Comparison of ENCODE assay signal across 20 cellular contexts in the genomic region with DNA sequence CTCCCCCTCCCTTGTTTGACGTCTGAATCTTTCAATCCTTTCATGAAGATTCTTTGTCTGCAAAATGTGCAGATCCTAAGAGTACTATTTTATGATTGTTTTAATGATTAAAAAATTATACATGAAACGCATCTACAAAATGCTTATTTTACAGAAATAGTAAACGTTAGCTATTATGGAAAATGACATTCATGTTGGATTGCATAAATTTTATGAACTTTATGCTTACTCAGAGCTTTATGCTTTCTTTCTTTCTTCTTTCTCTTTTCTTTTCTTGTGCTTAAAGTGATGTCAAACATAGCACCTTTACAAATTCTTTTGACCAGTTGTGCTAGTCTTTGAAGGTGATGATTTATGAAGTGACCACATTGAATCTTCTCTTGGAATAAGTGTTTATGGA.
DNase-seq lines count a peak whose midpoint lies in the region; ATAC-seq, FAIRE-seq and TF ChIP-seq lines count a peak whose summit lies in the region.
"Had no signal": no experiment of that assay in that cellular context is flagged by ENCODE, and none has a peak within 500 bp of the region (broad histone marks: within the 10 kb centered on the region; RNA-seq: fewer than 3 reads in every experiment).

No MANE protein-coding gene starts in this region.

- no peaks in the 10 kb centered on the region for H3K4me1 Mint-ChIP-seq in immature natural killer cell
- H3K4me1 Mint-ChIP-seq: B cell had no signal

- no peak overlapping the region for H3K4me2 ChIP-seq in HepG2 (ENCODE audit: low read depth, low read length)
- H3K4me2 ChIP-seq: A549; BLaER1 treated with 17β-estradiol and CSF1 and Interleukin-3, amounts not matched to agents 10 nM and 100 nM had no signal

- no peak overlapping the region for H3K4me3 Mint-ChIP-seq in immature natural killer cell
- H3K4me3 Mint-ChIP-seq: B cell; CD4-positive, alpha-beta T cell; CD8-positive, alpha-beta T cell had no signal

- no peak for ATAC-seq in HepG2
- ATAC-seq in right lobe of liver: no peak
- ATAC-seq: A549; CD8-positive, alpha-beta T cell; GM12878 had no signal

- H4K20me1 ChIP-seq in HepG2 (ENCODE audit: insufficient read depth, low read length): no peaks in the 10 kb centered on the region
- H4K20me1 ChIP-seq: BLaER1 treated with 17β-estradiol and CSF1 and Interleukin-3, amounts not matched to agents 10 nM and 100 nM had no signal

- in situ Hi-C loops in HepG2 (cut with HindIII; ENCODE audit: extremely low pct_ligation_motif_present, low pct_unique_long_range_greater_than_20kb): no loop called here

- 18% methylated on average over 3 of the region's 3 CpGs for WGBS in HepG2 (ENCODE audit: low lambda C conversion rate)
- 45% methylated on average over 3 of the region's 3 CpGs for WGBS in right lobe of liver (ENCODE audit: insufficient coverage, low coverage, low lambda C conversion rate, missing lambda C conversion rate)

- TF ChIP-seq POLR2A in HepG2 (IDR thresholded peaks at IDR 0.05; ENCODE audit: insufficient read depth in 1 of 2, low read depth in 2 of 2, low read length in 2 of 2) (no peak), right lobe of liver (IDR thresholded peaks at IDR 0.05) (no peak)

- BruUV-seq in HepG2 (replicated peaks; lab: Mats Ljungman, UMichigan): no TSS peak

- TF ChIP-seq CTCF in HepG2 (CRISPR knock-in tag; IDR thresholded peaks at IDR 0.05) (no peak), right lobe of liver (IDR thresholded peaks at IDR 0.05) (no peak)

- H3K27me3 Mint-ChIP-seq in immature natural killer cell (ENCODE audit: low read depth in 3 of 3): peaks cover 0 to 1% (median 0%) of the 10 kb centered on the region in 3 donors
- H3K27me3 Mint-ChIP-seq: B cell; CD4-positive, alpha-beta T cell had no signal

- no peaks in the 10 kb centered on the region for H3K36me3 Mint-ChIP-seq in immature natural killer cell
- H3K36me3 Mint-ChIP-seq: CD8-positive, alpha-beta T cell had no signal

- POLR2A ChIA-PET in HepG2 (lab: Yijun Ruan, JAX): no interaction called here

- H3K4me3 ChIP-seq in HepG2 (replicated peaks in 1 of 3; ENCODE audit: insufficient read depth in 1 of 3, low read depth in 2 of 3, low read length in 3 of 3) (no peak overlapping the region), right lobe of liver (no peak overlapping the region)
- H3K4me3 ChIP-seq: A549; BLaER1 treated with 17β-estradiol and CSF1 and Interleukin-3, amounts not matched to agents 10 nM and 100 nM; GM12878 had no signal

- peaks cover 0 to 6% (median 4%) of the 10 kb centered on the region in 6 donors for H3K9me3 Mint-ChIP-seq in immature natural killer cell
- H3K9me3 Mint-ChIP-seq: CD4-positive, alpha-beta T cell had no signal

- H3K36me3 ChIP-seq in HepG2 (replicated peaks in 1 of 2; ENCODE audit: control insufficient read depth in 1 of 2, insufficient read depth in 2 of 2, low read length in 2 of 2): no peaks in the 10 kb centered on the region
- H3K36me3 ChIP-seq in right lobe of liver: no peaks in the 10 kb centered on the region
- H3K36me3 ChIP-seq: BLaER1 treated with 17β-estradiol and CSF1 and Interleukin-3, amounts not matched to agents 10 nM and 100 nM had no signal

- H3K27ac ChIP-seq in HepG2 (ENCODE audit: extremely low read length, insufficient read depth, low read length) (no peak overlapping the region), right lobe of liver (no peak overlapping the region)
- H3K27ac ChIP-seq: 22Rv1; A549; BLaER1 treated with 17β-estradiol and CSF1 and Interleukin-3, amounts not matched to agents 10 nM and 100 nM; C4-2B had no signal

- no peak overlapping the region for H3K27ac Mint-ChIP-seq in immature natural killer cell
- H3K27ac Mint-ChIP-seq: B cell; CD4-positive, alpha-beta T cell; CD8-positive, alpha-beta T cell had no signal

- no peak for TF ChIP-seq EP300 in HepG2 (IDR thresholded peaks at IDR 0.05; ENCODE audit: low read depth in 2 of 2, low read length in 2 of 2)
- no peak for TF ChIP-seq EP300 in HepG2 (CRISPR knock-in tag; IDR thresholded peaks at IDR 0.05; ENCODE audit: borderline replicate concordance)

- H2AFZ ChIP-seq in HepG2 (ENCODE audit: low read length): no peak overlapping the region

- H3K4me1 ChIP-seq in HepG2 (ENCODE audit: insufficient read depth, low read length) (no peaks in the 10 kb centered on the region), right lobe of liver (no peaks in the 10 kb centered on the region)
- H3K4me1 ChIP-seq: A549; BLaER1 treated with 17β-estradiol and CSF1 and Interleukin-3, amounts not matched to agents 10 nM and 100 nM; Caco-2 had no signal

- H3K9me3 ChIP-seq in HepG2 (ENCODE audit: low read length) (no peaks in the 10 kb centered on the region), right lobe of liver (no peaks in the 10 kb centered on the region)
- H3K9me3 ChIP-seq: A549; BLaER1 treated with 17β-estradiol and CSF1 and Interleukin-3, amounts not matched to agents 10 nM and 100 nM; Caco-2 had no signal

- no peaks in the 10 kb centered on the region for H3K27me3 ChIP-seq in HepG2 (ENCODE audit: control insufficient read depth in 1 of 2, insufficient read depth in 2 of 2, low read length in 2 of 2)
- H3K27me3 ChIP-seq in right lobe of liver: no peaks in the 10 kb centered on the region
- H3K27me3 ChIP-seq: BLaER1 treated with 17β-estradiol and CSF1 and Interleukin-3, amounts not matched to agents 10 nM and 100 nM had no signal

- FAIRE-seq in HepG2 (lab: Jason Lieb, UNC): no peak
- FAIRE-seq: A549, GM12878, GM12892, GM18507 had no signal

- TF ChIP-seq RAD21 in HepG2 (CRISPR knock-in tag; IDR thresholded peaks at IDR 0.05): no peak

- H3K79me2 ChIP-seq in HepG2 (ENCODE audit: insufficient read depth, low read length): no peaks in the 10 kb centered on the region

- H3K9ac ChIP-seq in HepG2 (ENCODE audit: insufficient read depth, low read depth, low read length): no peak overlapping the region
- H3K9ac ChIP-seq: BLaER1 treated with 17β-estradiol and CSF1 and Interleukin-3, amounts not matched to agents 10 nM and 100 nM had no signal

- intact Hi-C loops in HepG2 (cut with micrococcal nuclease; ENCODE audit: unreplicated experiment) (no loop called here), right lobe of liver (cut with DNase I) (no loop called here)

- peak; percentile 38 for DNase-seq in DMS53 (lab: John Stamatoyannopoulos, UW)
- DNase-seq in DMS53 treated with DMSO at 0.1 percent for 48 hours (lab: John Stamatoyannopoulos, UW; ENCODE audit: unreplicated experiment): no peak
- no peak for DNase-seq in HepG2 (ENCODE audit: low spot score)
- DNase-seq in right lobe of liver: no peak
- no peak for DNase-seq in immature natural killer cell
- DNase-seq: AML-193; Caco-2; Calu3; CD4-positive, alpha-beta T cell; CD8-positive, alpha-beta T cell; DMS79 treated with DMSO at 0.1 percent for 48 hours; GDM1 had no signal

- CTCF ChIA-PET in HepG2 (lab: Yijun Ruan, JAX; ENCODE audit: low intra/inter-chr PET ratio, low total read pairs): no interaction called here

TF ChIP-seq in HepG2, 621 proteins besides CTCF, POLR2A, EP300 and RAD21:
- TF ChIP-seq RFXANK (CRISPR knock-in tag; IDR thresholded peaks at IDR 0.05): no peak
- peak; percentile 54 for TF ChIP-seq MAFF (IDR thresholded peaks at IDR 0.05; ENCODE audit: low read depth, low read length)
- TF ChIP-seq MAFK (conservative IDR thresholded peaks at IDR 0.05 in 1 of 2, IDR thresholded peaks at IDR 0.05 in 1 of 2; ENCODE audit: low read length in 2 of 2): peak in 1 of 2 experiments; percentile 45; a peak in 2 of 4 replicates
- TF ChIP-seq CENPX (CRISPR knock-in tag; IDR thresholded peaks at IDR 0.05): no peak
- TF ChIP-seq SMAD9 (CRISPR knock-in tag; IDR thresholded peaks at IDR 0.05): no peak
